8 cellular contexts compared by ENCODE assay signal in the genomic region with DNA sequence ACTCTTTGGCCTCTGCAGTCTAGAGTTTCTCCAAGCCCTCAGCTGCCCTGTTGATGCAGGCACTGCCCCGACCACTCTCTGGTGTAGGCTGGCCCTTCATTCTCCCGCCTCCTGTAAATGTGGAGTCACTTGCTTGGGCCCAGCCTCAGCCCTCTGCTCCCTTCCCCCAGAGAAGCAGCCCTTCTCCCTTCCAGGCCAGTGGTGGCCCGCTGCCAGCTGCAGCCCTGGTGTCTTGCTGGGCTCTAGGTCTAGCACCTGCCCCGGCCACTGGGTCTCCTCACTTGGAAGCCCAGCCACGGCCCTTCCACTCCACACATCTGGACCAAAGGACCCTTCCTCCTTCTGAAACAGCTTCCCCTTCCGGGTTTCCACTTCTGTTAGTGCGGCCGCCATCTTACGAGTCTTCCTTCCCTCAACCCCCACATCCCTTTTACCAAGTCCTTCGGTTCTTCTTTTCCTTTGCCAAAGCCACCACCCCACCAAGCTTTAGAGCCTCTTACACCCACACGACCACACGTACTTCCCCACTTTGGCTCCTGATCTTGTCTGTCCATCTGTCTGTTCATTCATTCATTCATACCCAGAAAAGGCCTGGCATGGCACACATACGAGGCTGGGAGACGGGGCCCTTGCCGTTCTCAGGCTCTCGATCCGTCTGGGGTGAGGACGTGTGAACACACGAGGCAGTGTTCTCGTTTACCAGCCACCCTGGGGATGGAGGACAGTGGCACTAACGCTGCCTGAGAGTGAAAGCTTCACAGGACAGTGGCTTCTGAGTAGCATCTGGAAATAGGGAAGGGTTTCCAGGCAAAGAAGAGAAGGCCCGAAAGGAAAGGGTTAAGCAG.
A peak's percentile ranks its signal among the peaks of the same experiment; 100 is the strongest.
DNase-seq lines count a peak whose midpoint lies in the region; ATAC-seq and TF ChIP-seq lines count a peak whose summit lies in the region.

No MANE protein-coding gene starts in this region.

- H3K4me3 ChIP-seq in DOHH2 (ENCODE audit: low read length) (peak overlapping the region; percentile 67), dorsolateral prefrontal cortex (peak overlapping the region in 2 of 59 donors; percentile 10 to 14)

- no peaks in the 10 kb centered on the region for H3K27me3 ChIP-seq in DOHH2 (ENCODE audit: control insufficient read depth, low read length)
- peaks cover 0 to 31% (median 0%) of the 10 kb centered on the region in 45 donors for H3K27me3 ChIP-seq in dorsolateral prefrontal cortex

- TF ChIP-seq CTCF in DOHH2 (IDR thresholded peaks at IDR 0.05; ENCODE audit: low read depth, low read length, poor library complexity, severe bottlenecking) (no peak), dorsolateral prefrontal cortex (IDR thresholded peaks at IDR 0.05 in 54 of 56, conservative IDR thresholded peaks at IDR 0.05 in 2 of 56; ENCODE audit: low read depth in 1 of 56, partially characterized antibody in 56 of 56) (no peak), GM20000 (IDR thresholded peaks at IDR 0.05; ENCODE audit: extremely low read depth, missing control alignments) (no peak)

- ATAC-seq in HG03521 (IDR thresholded peaks at IDR 0.05; ENCODE audit: unreplicated experiment), result no peak

- no peaks in the 10 kb centered on the region for H3F3A ChIP-seq in DOHH2 (ENCODE audit: control insufficient read depth, insufficient read depth)

- H3K4me1 ChIP-seq in DOHH2 (ENCODE audit: control insufficient read depth, low read length), result peaks cover 39% of the 10 kb centered on the region

- no peaks in the 10 kb centered on the region for H3K9me3 ChIP-seq in DOHH2 (ENCODE audit: control insufficient read depth, insufficient read depth, low read length)

- H4K20me1 ChIP-seq in DOHH2 (ENCODE audit: control insufficient read depth, insufficient read depth, low read depth, low read length), result peaks cover 20% of the 10 kb centered on the region

- H3K79me2 ChIP-seq in DOHH2 (ENCODE audit: control insufficient read depth, low read length), result peaks cover 85% of the 10 kb centered on the region

- H3K36me3 ChIP-seq in DOHH2 (ENCODE audit: control insufficient read depth, low read length), result peaks cover 26% of the 10 kb centered on the region

- H3K4me2 ChIP-seq in DOHH2 (ENCODE audit: low read length), result peak overlapping the region; percentile 71

- intact Hi-C loops in dorsolateral prefrontal cortex (cut with DNase I), result no loop called here

- H3K27ac ChIP-seq in DOHH2 (ENCODE audit: low read depth, low read length) (no peak overlapping the region), dorsolateral prefrontal cortex (peak overlapping the region in 58 of 59 donors; percentile 43 to 94 (median 82))

- DNase-seq in NCI-H69 (lab: John Stamatoyannopoulos, UW) (peak; percentile 80), dorsolateral prefrontal cortex (peak in 1 of 10 donors; percentile 46), pons (ENCODE audit: low spot score) (peak; percentile 66), GM20000 (ENCODE audit: low spot score) (no peak), DMS114 treated with DMSO at 0.1 percent for 48 hours (lab: John Stamatoyannopoulos, UW; ENCODE audit: unreplicated experiment) (no peak), germinal center (ENCODE audit: low spot score) (no peak)

- no peaks in the 10 kb centered on the region for H3K9me2 ChIP-seq in DOHH2 (replicated peaks; ENCODE audit: control insufficient read depth, low read length)

Comparison
In these comparisons a context has a peak if more than half of its experiments do, and no peak if none do; other contexts are left out.
1. DNase-seq: peak in NCI-H69 (single experiment) and pons (single experiment); none in GM20000 (single experiment), DMS114 treated with DMSO at 0.1 percent for 48 hours (single experiment) and germinal center (single experiment).